Comparison of ENCODE assay signal across 8 cellular contexts in genomic region chr4:6263541-6264540, GRCh38. TPM values are rescaled to one million over a fixed set of nuclear protein-coding genes. Genes with fewer than 3 reads are reported as not detected.
A peak's percentile ranks its signal among the peaks of the same experiment; 100 is the strongest.
DNase-seq lines count a peak whose midpoint lies in the region; ATAC-seq, FAIRE-seq and TF ChIP-seq lines count a peak whose summit lies in the region.
"Had no signal": no experiment of that assay in that cellular context is flagged by ENCODE, and none has a peak within 500 bp of the region (broad histone marks: within the 10 kb centered on the region; RNA-seq: fewer than 3 reads in every experiment).

No MANE protein-coding gene starts in this region.

- TF ChIP-seq POLR2A in HepG2 (IDR thresholded peaks at IDR 0.05; ENCODE audit: insufficient read depth in 1 of 2, low read depth in 2 of 2, low read length in 2 of 2): no peak

- DNase-seq in G401 (ENCODE audit: low spot score) (peak; percentile 18), Karpas-422 (peak; percentile 63), brain microvascular endothelial cell (peak; percentile 40), HepG2 (ENCODE audit: low spot score) (peak; percentile 60), urothelium cell line (ENCODE audit: low spot score) (no peak)

- H3K4me1 ChIP-seq in Karpas-422 (ENCODE audit: low read length) (peaks cover under 1% of the 10 kb centered on the region), HepG2 (ENCODE audit: insufficient read depth, low read length) (peaks cover 39% of the 10 kb centered on the region)
- H3K4me1 ChIP-seq: SJSA1 had no signal

- intact Hi-C loops in HepG2 (cut with micrococcal nuclease; ENCODE audit: unreplicated experiment): loop anchor here (1.0 kb wide), 1 partner anchor 63 kb away; no protein-coding TSS in a partner anchor

- peak; percentile 88 for TF ChIP-seq RAD21 in HepG2 (CRISPR knock-in tag; IDR thresholded peaks at IDR 0.05)

- WGBS in HepG2 (ENCODE audit: low lambda C conversion rate): 19% methylated on average over 16 of the region's 18 CpGs

- peak; percentile 89 for ATAC-seq in HepG2
- no peak for ATAC-seq in GM18858 (IDR thresholded peaks at IDR 0.05; ENCODE audit: unreplicated experiment)
- ATAC-seq in GM18909 (IDR thresholded peaks at IDR 0.05; ENCODE audit: poor library complexity, unreplicated experiment): no peak

- no peaks in the 10 kb centered on the region for H3K79me2 ChIP-seq in Karpas-422 (ENCODE audit: low read length)
- H3K79me2 ChIP-seq in HepG2 (ENCODE audit: insufficient read depth, low read length): no peaks in the 10 kb centered on the region

- CTCF ChIA-PET in HepG2 (lab: Yijun Ruan, JAX; ENCODE audit: low intra/inter-chr PET ratio, low total read pairs): interaction anchor here (1.1 to 4.0 kb wide), 4 partner anchors 15 to 68 kb away, joined by 3 to 50 read pairs (median 8); no protein-coding TSS in a partner anchor

- FAIRE-seq in HepG2 (lab: Jason Lieb, UNC) (peak; percentile 64), urothelium cell line (lab: Jason Lieb, UNC) (no peak)

- POLR2A ChIA-PET in HepG2 (lab: Yijun Ruan, JAX): interaction anchor here (1.0 to 1.9 kb wide), 4 partner anchors 13 to 64 kb away, joined by 3 to 6 read pairs (median 4); no protein-coding TSS in a partner anchor

- H3K9me3 ChIP-seq in Karpas-422 (ENCODE audit: low read length) (no peaks in the 10 kb centered on the region), HepG2 (ENCODE audit: low read length) (no peaks in the 10 kb centered on the region)
- H3K9me3 ChIP-seq: SJSA1 had no signal

- H4K20me1 ChIP-seq in Karpas-422 (ENCODE audit: insufficient read depth, low read depth, low read length): no peaks in the 10 kb centered on the region; the same call in 1 of the 2 replicates
- H4K20me1 ChIP-seq in HepG2 (ENCODE audit: insufficient read depth, low read length): no peaks in the 10 kb centered on the region

- no peaks in the 10 kb centered on the region for H3K9me2 ChIP-seq in Karpas-422 (replicated peaks; ENCODE audit: insufficient read depth, low read length)

- no peak overlapping the region for H3K9ac ChIP-seq in Karpas-422 (ENCODE audit: low read length)
- H3K9ac ChIP-seq in HepG2 (ENCODE audit: insufficient read depth, low read depth, low read length): no peak overlapping the region

- H3K4me2 ChIP-seq in Karpas-422 (ENCODE audit: low read depth, low read length, poor library complexity, severe bottlenecking) (no peak overlapping the region), HepG2 (ENCODE audit: low read depth, low read length) (no peak overlapping the region)

- TF ChIP-seq CTCF in brain microvascular endothelial cell (IDR thresholded peaks at IDR 0.05; ENCODE audit: low read depth, low read length, missing control alignments): peak; percentile 82
- peak; percentile 96 for TF ChIP-seq CTCF in HepG2 (CRISPR knock-in tag; IDR thresholded peaks at IDR 0.05)

- TF ChIP-seq EP300 in HepG2 (IDR thresholded peaks at IDR 0.05; ENCODE audit: low read depth in 2 of 2, low read length in 2 of 2) (no peak), HepG2 (CRISPR knock-in tag; IDR thresholded peaks at IDR 0.05; ENCODE audit: borderline replicate concordance) (no peak)

- H3K36me3 ChIP-seq in Karpas-422 (ENCODE audit: insufficient read depth, low read length) (no peaks in the 10 kb centered on the region), brain microvascular endothelial cell (replicated peaks) (no peaks in the 10 kb centered on the region), HepG2 (replicated peaks in 1 of 2; ENCODE audit: control insufficient read depth in 1 of 2, insufficient read depth in 2 of 2, low read length in 2 of 2) (no peaks in the 10 kb centered on the region)
- H3K36me3 ChIP-seq: SJSA1 had no signal

- no peak overlapping the region for H2AFZ ChIP-seq in Karpas-422 (ENCODE audit: low read length)
- H2AFZ ChIP-seq in HepG2 (ENCODE audit: low read length): no peak overlapping the region

- H3K27me3 ChIP-seq in Karpas-422 (ENCODE audit: low read length) (no peaks in the 10 kb centered on the region), brain microvascular endothelial cell (replicated peaks) (no peaks in the 10 kb centered on the region), HepG2 (ENCODE audit: control insufficient read depth in 1 of 2, insufficient read depth in 2 of 2, low read length in 2 of 2) (peaks cover 3 to 18% of the 10 kb centered on the region in 2 experiments; a peak in 3 of 5 replicates)
- H3K27me3 ChIP-seq: SJSA1 had no signal

- in situ Hi-C loops in G401 (cut with HindIII; ENCODE audit: low sequenced_read_pairs) (no loop called here), brain microvascular endothelial cell (cut with HindIII; ENCODE audit: low pct_ligation_motif_present, low sequenced_read_pairs) (no loop called here), HepG2 (cut with HindIII; ENCODE audit: extremely low pct_ligation_motif_present, low pct_unique_long_range_greater_than_20kb) (loop anchor here (5.0 kb wide), 1 partner anchor 63 kb away; no protein-coding TSS in a partner anchor)

- no TSS peak for BruUV-seq in HepG2 (replicated peaks; lab: Mats Ljungman, UMichigan)

- no peak overlapping the region for H3K27ac ChIP-seq in Karpas-422 (ENCODE audit: low read length)
- H3K27ac ChIP-seq in brain microvascular endothelial cell: no peak overlapping the region
- H3K27ac ChIP-seq in HepG2 (ENCODE audit: extremely low read length, insufficient read depth, low read length): no peak overlapping the region
- H3K27ac ChIP-seq: SJSA1 had no signal

- H3K4me3 ChIP-seq in Karpas-422 (ENCODE audit: low read length) (no peak overlapping the region), brain microvascular endothelial cell (ENCODE audit: low read depth, low read length) (no peak overlapping the region), HepG2 (replicated peaks in 1 of 3; ENCODE audit: insufficient read depth in 1 of 3, low read depth in 2 of 3, low read length in 3 of 3) (no peak overlapping the region)
- H3K4me3 ChIP-seq: SJSA1 had no signal

TF ChIP-seq in HepG2, 621 proteins besides CTCF, POLR2A, EP300 and RAD21 (continues in another document):
- TF ChIP-seq FOXM1 (CRISPR knock-in tag; IDR thresholded peaks at IDR 0.05): no peak
- TF ChIP-seq ZNF549 (CRISPR knock-in tag; IDR thresholded peaks at IDR 0.05): no peak
- no peak for TF ChIP-seq SNAI1 (CRISPR knock-in tag; IDR thresholded peaks at IDR 0.05; ENCODE audit: borderline replicate concordance)
- no peak for TF ChIP-seq ZNF160 (CRISPR knock-in tag; IDR thresholded peaks at IDR 0.05)
- 0 out of 2 replicates have a peak, but pooled peaks have one; percentile 40 for TF ChIP-seq MXD1 (CRISPR knock-in tag; IDR thresholded peaks at IDR 0.05)
- no peak for TF ChIP-seq HNF4A (CRISPR knock-in tag; IDR thresholded peaks at IDR 0.05)
- TF ChIP-seq PAWR (CRISPR knock-in tag; IDR thresholded peaks at IDR 0.05; ENCODE audit: borderline replicate concordance): no peak
- no peak for TF ChIP-seq PRMT3 (CRISPR knock-in tag; IDR thresholded peaks at IDR 0.05; ENCODE audit: borderline replicate concordance, low read depth)
- TF ChIP-seq ZNF710 (CRISPR knock-in tag; IDR thresholded peaks at IDR 0.05; ENCODE audit: borderline replicate concordance): peak; percentile 33; the same call in 1 of the 2 replicates
- TF ChIP-seq XRCC5 (optimal IDR thresholded peaks at IDR 0.05; ENCODE audit: low read length): peak; percentile 61

RNA-seq across cellular contexts. Expression of gene WFS1, which starts 5.8 kb away (rescaled TPM):
- total RNA-seq in G401 (2014; rRNA removed; shearing (Covaris generic)): 8.2 and 9.3 TPM in 2 replicates
- 0.76 and 0.89 TPM in 2 replicates for total RNA-seq in Karpas-422 (2014; rRNA removed; shearing (Covaris generic); ENCODE audit: low replicate concordance)
- 19.8 and 39.1 TPM in 2 replicates for total RNA-seq in HepG2 (2016; rRNA removed; fragmentation: Illumina TruSeq; extraction: Trizol)
- 3.7 and 4.2 TPM in 2 replicates for total RNA-seq in HepG2 (2016; cell fraction: cytosol; rRNA removed; fragmentation: Illumina TruSeq; extraction: Trizol; ENCODE audit: low read depth)
- 18.3 and 41.8 TPM in 2 replicates for total RNA-seq in HepG2 (2016; cell fraction: insoluble cytoplasmic fraction; rRNA removed; fragmentation: Illumina TruSeq; extraction: Trizol)
- 10.5 and 10.8 TPM in 2 replicates for total RNA-seq in HepG2 (2016; cell fraction: membrane; rRNA removed; fragmentation: Illumina TruSeq; extraction: Trizol)
- 47.7 and 59.7 TPM in 2 replicates for total RNA-seq in HepG2 (2016; cell fraction: nucleus; rRNA removed; fragmentation: Illumina TruSeq; extraction: Trizol)
- polyA plus RNA-seq in HepG2 (2011; rRNA removed): 42.2 and 49.6 TPM in 2 replicates
- 23.5 and 32.3 TPM in 2 replicates for polyA plus RNA-seq in HepG2 (2011; cell fraction: cytosol; rRNA removed)
- 121 and 179 TPM in 2 replicates for polyA plus RNA-seq in HepG2 (2011; cell fraction: nucleus; rRNA removed)
- polyA plus RNA-seq in HepG2 (2012): 24.0 and 38.1 TPM in 2 replicates
- 3.2 and 3.4 TPM in 2 replicates for polyA plus RNA-seq in HepG2 (2016; cell fraction: cytosol; fragmentation: Illumina TruSeq; extraction: Trizol; ENCODE audit: low read depth)
- 16.0 and 21.6 TPM in 2 replicates for polyA plus RNA-seq in HepG2 (2016; cell fraction: insoluble cytoplasmic fraction; fragmentation: Illumina TruSeq; extraction: Trizol; ENCODE audit: low read depth)
- 4.5 and 5.6 TPM in 2 replicates for polyA plus RNA-seq in HepG2 (2016; cell fraction: membrane; fragmentation: Illumina TruSeq; extraction: Trizol; ENCODE audit: low read depth)
- polyA plus RNA-seq in HepG2 (2016; cell fraction: nucleus; fragmentation: Illumina TruSeq; extraction: Trizol; ENCODE audit: insufficient read depth, low read depth): 86.7 and 90.9 TPM in 2 replicates
- polyA minus RNA-seq in HepG2 (2011; rRNA and poly(A)+ RNA removed; ENCODE audit: low replicate concordance): 10.6 and 128 TPM in 2 replicates
- polyA minus RNA-seq in HepG2 (2011; cell fraction: cytosol; rRNA and poly(A)+ RNA removed): 36.4 and 40.3 TPM in 2 replicates
- 19.9 and 27.0 TPM in 2 replicates for polyA minus RNA-seq in HepG2 (2011; cell fraction: nucleus; rRNA and poly(A)+ RNA removed)
